8 cellular contexts compared by ENCODE assay signal in genomic region chr15:45187894-45188830, GRCh38. TPM values are rescaled to one million over a fixed set of nuclear protein-coding genes. Genes with fewer than 3 reads are reported as not detected.
DNase-seq lines count a peak whose midpoint lies in the region; ATAC-seq and TF ChIP-seq lines count a peak whose summit lies in the region.

SHF (minus strand) TSS chr15:45187966; CDS start chr15:45187951, 15 bp downstream.

- peaks cover 0 to 1% (median 0%) of the 10 kb centered on the region in 7 donors for H3K9me3 Mint-ChIP-seq in CD4-positive, CD25-positive, alpha-beta regulatory T cell

- H3K4me3 Mint-ChIP-seq in CD4-positive, CD25-positive, alpha-beta regulatory T cell: peak within 1 kb of the TSS; percentile 85 to 92 (median 92)

- DNase-seq in CD4-positive, CD25-positive, alpha-beta regulatory T cell: peak; percentile 44 to 56 (median 46)
- peak; percentile 84 for DNase-seq in OCI-LY7 (ENCODE audit: low spot score)
- peak; percentile 38 for DNase-seq in activated effector memory CD4-positive, alpha-beta T cell treated with Interleukin-2 at 50 U/mL for 16 hours
- DNase-seq in foreskin keratinocyte: no peak
- peak; percentile 37 for DNase-seq in occipital lobe (lab: John Stamatoyannopoulos, UW)
- peak; percentile 62 to 70 for DNase-seq in thyroid gland
- no peak for DNase-seq in DMS153 (lab: John Stamatoyannopoulos, UW)

- peak within 1 kb of the TSS; percentile 74 for H3K4me3 ChIP-seq in CD4-positive, CD25-positive, alpha-beta regulatory T cell (ENCODE audit: low read depth, low read length)
- H3K4me3 ChIP-seq in OCI-LY7 (ENCODE audit: low read depth, low read length, poor library complexity, severe bottlenecking): peak within 1 kb of the TSS; percentile 70
- peak within 1 kb of the TSS; percentile 25 to 74 (median 46) for H3K4me3 ChIP-seq in thyroid gland (replicated peaks in 1 of 3)

- peak within 1 kb of the TSS; percentile 53 to 90 (median 64) for H3K27ac Mint-ChIP-seq in CD4-positive, CD25-positive, alpha-beta regulatory T cell

- H3K79me2 ChIP-seq in OCI-LY7 (ENCODE audit: insufficient read depth, low read depth, low read length): no peaks in the 10 kb centered on the region

- peaks cover 39% of the 10 kb centered on the region for H3K27me3 Mint-ChIP-seq in CD4-positive, CD25-positive, alpha-beta regulatory T cell

- CTCF ChIA-PET in OCI-LY7 (lab: Charles Lee; ENCODE audit: unreplicated experiment): no interaction called here

- peak; percentile 59 to 62 for ATAC-seq in CD4-positive, CD25-positive, alpha-beta regulatory T cell (ENCODE audit: low read depth in 2 of 2)
- ATAC-seq in HG02759 (IDR thresholded peaks at IDR 0.05; ENCODE audit: unreplicated experiment): peak; percentile 45
- peak; percentile 35 for ATAC-seq in foreskin keratinocyte

- H2AFZ ChIP-seq in OCI-LY7 (ENCODE audit: low read length): peak within 1 kb of the TSS; percentile 98

- no peaks in the 10 kb centered on the region for H3K9me3 ChIP-seq in CD4-positive, CD25-positive, alpha-beta regulatory T cell (ENCODE audit: control insufficient read depth in 2 of 2, low read length in 2 of 2)
- H3K9me3 ChIP-seq in OCI-LY7 (ENCODE audit: low read length) (no peaks in the 10 kb centered on the region), thyroid gland (no peaks in the 10 kb centered on the region)

- H4K20me1 ChIP-seq in OCI-LY7 (ENCODE audit: insufficient read depth, low read length): no peaks in the 10 kb centered on the region

- no peaks in the 10 kb centered on the region for H3K36me3 ChIP-seq in CD4-positive, CD25-positive, alpha-beta regulatory T cell (ENCODE audit: control insufficient read depth, insufficient read depth, low read length)
- H3K36me3 ChIP-seq in OCI-LY7 (ENCODE audit: insufficient read depth, low read length) (no peaks in the 10 kb centered on the region), thyroid gland (no peaks in the 10 kb centered on the region)

- H3K9me2 ChIP-seq in OCI-LY7 (ENCODE audit: insufficient read depth, low read length): no peaks in the 10 kb centered on the region

- peaks cover 0 to 18% (median 9%) of the 10 kb centered on the region in 4 donors for H3K4me1 Mint-ChIP-seq in CD4-positive, CD25-positive, alpha-beta regulatory T cell

- intact Hi-C loops in OCI-LY7 (cut with micrococcal nuclease; ENCODE audit: unreplicated experiment): no loop called here
- intact Hi-C loops in thyroid gland (cut with DNase I): no loop called here

- TF ChIP-seq CTCF in OCI-LY7 (conservative IDR thresholded peaks at IDR 0.05; ENCODE audit: low read length) (no peak), foreskin keratinocyte (conservative IDR thresholded peaks at IDR 0.05) (no peak), thyroid gland (IDR thresholded peaks at IDR 0.05) (no peak)

- no peaks in the 10 kb centered on the region for H3K36me3 Mint-ChIP-seq in CD4-positive, CD25-positive, alpha-beta regulatory T cell

- no TSS peak for BruUV-seq in OCI-LY7 (replicated peaks; lab: Mats Ljungman, UMichigan)

- peaks cover 4% of the 10 kb centered on the region for H3K27me3 ChIP-seq in CD4-positive, CD25-positive, alpha-beta regulatory T cell (ENCODE audit: control insufficient read depth, insufficient read depth, low read length)
- H3K27me3 ChIP-seq in foreskin keratinocyte (peaks cover 37% of the 10 kb centered on the region), thyroid gland (no peaks in the 10 kb centered on the region)

- TF ChIP-seq POLR2A in thyroid gland (IDR thresholded peaks at IDR 0.05): peak in 1 of 2 donors; percentile 51

- POLR2A ChIA-PET in OCI-LY7 (lab: Charles Lee): interaction anchor here (0.6 to 1.5 kb wide), 4 partner anchors 10 to 194 kb away, joined by 3 to 7 read pairs (median 3); no protein-coding TSS in a partner anchor

- WGBS in thyroid gland, 2 donors: 2 to 3% methylated on average over 31 to 35 of the region's 57 CpGs

- H3K4me1 ChIP-seq in CD4-positive, CD25-positive, alpha-beta regulatory T cell (ENCODE audit: control insufficient read depth, insufficient read depth, low read length, poor library complexity, severe bottlenecking): peaks cover 13% of the 10 kb centered on the region
- H3K4me1 ChIP-seq in OCI-LY7 (ENCODE audit: insufficient read depth, low read length, poor library complexity, severe bottlenecking) (peaks cover 11% of the 10 kb centered on the region), foreskin keratinocyte (no peaks in the 10 kb centered on the region), thyroid gland (peaks cover 5 to 15% of the 10 kb centered on the region in 2 donors)

- peak within 1 kb of the TSS; percentile 81 for H3K4me2 ChIP-seq in OCI-LY7 (ENCODE audit: low read length)

- H3K27ac ChIP-seq in CD4-positive, CD25-positive, alpha-beta regulatory T cell (ENCODE audit: insufficient read depth, low read length, poor library complexity, severe bottlenecking): peak within 1 kb of the TSS; percentile 68
- H3K27ac ChIP-seq in OCI-LY7 (ENCODE audit: low read depth, low read length, poor library complexity, severe bottlenecking) (no peak within 1 kb of the TSS), foreskin keratinocyte (no peak within 1 kb of the TSS), thyroid gland (peak within 1 kb of the TSS; percentile 5 to 81 (median 75))

RNA-seq across cellular contexts. Expression of gene SHF, which starts in this region (rescaled TPM):
- 3.3 TPM for total RNA-seq in CD4-positive, CD25-positive, alpha-beta regulatory T cell
- 1 to 10 TPM in 2 of 4 donors, under 1 TPM in 2; 0.87 to 2.2 (median 1.3) TPM for polyA plus RNA-seq in CD4-positive, CD25-positive, alpha-beta regulatory T cell
- total RNA-seq in OCI-LY7 (2014; rRNA removed; shearing (Covaris generic)): 2.3 and 5.7 TPM in 2 replicates
- total RNA-seq in OCI-LY7 (2022): 2.5 and 3.2 TPM in 2 replicates
- 0.35 and 0.44 TPM in 2 replicates for total RNA-seq in foreskin keratinocyte
- polyA plus RNA-seq in foreskin keratinocyte: 0.42 and 0.72 TPM in 2 replicates
- 54.9 TPM for total RNA-seq in occipital lobe
- 10 to 100 TPM in 1 of 4 donors, 1 to 10 TPM in 3; 8.0 to 15.9 (median 8.7) TPM for total RNA-seq in thyroid gland

Comparison
In these comparisons a context has a peak if more than half of its experiments do, and no peak if none do; other contexts are left out.
1. Peak in ATAC-seq in foreskin keratinocyte; RNA of the gene not detected or under 1 TPM.
2. DNase-seq: peak in CD4-positive, CD25-positive, alpha-beta regulatory T cell (3 of 3), OCI-LY7 (single experiment), activated effector memory CD4-positive, alpha-beta T cell treated with Interleukin-2 at 50 U/mL for 16 hours (single experiment), occipital lobe (single experiment) and thyroid gland (2 of 2); none in foreskin keratinocyte (0 of 2) and DMS153 (single experiment).
3. H3K27ac ChIP-seq: peak in CD4-positive, CD25-positive, alpha-beta regulatory T cell (single experiment) and thyroid gland (3 of 3); none in OCI-LY7 (single experiment) and foreskin keratinocyte (single experiment).
4. Peak in every context shown above with its lines, with median percentiles within 50 percentile points of each other: ATAC-seq and H3K4me3 ChIP-seq.